ENCODE assay signal across 6 cellular contexts in genomic region chr10:106320876-106321275, GRCh38.
"Had no signal": no experiment of that assay in that cellular context is flagged by ENCODE, and none has a peak within 500 bp of the region (broad histone marks: within the 10 kb centered on the region; RNA-seq: fewer than 3 reads in every experiment).

No MANE protein-coding gene starts in this region.

- ATAC-seq: HepG2, K562 had no signal

- H3K36me3 Mint-ChIP-seq: IgD-negative memory B cell had no signal

- H3K4me3 ChIP-seq: K562 had no signal

- H3K27ac Mint-ChIP-seq: IgD-negative memory B cell had no signal

- DNase-seq: IMR-90, KBM-7 had no signal

- H3K27me3 Mint-ChIP-seq: IgD-negative memory B cell had no signal

- H3K27ac ChIP-seq: HL-60 had no signal

- H3K4me1 Mint-ChIP-seq: IgD-negative memory B cell had no signal

- H3K4me3 Mint-ChIP-seq: IgD-negative memory B cell had no signal
